1 cellular context compared by ENCODE assay signal in genomic region chr15:39784125-39784524, GRCh38.
TF ChIP-seq lines count a peak whose summit lies in the region.

No MANE protein-coding gene starts in this region.

TF ChIP-seq in H1, 55 proteins besides CTCF, POLR2A, EP300 and RAD21 (continued from another document):
- no peak for TF ChIP-seq CHD7 (IDR thresholded peaks at IDR 0.05; ENCODE audit: insufficient replicate concordance, low read length)
- no peak for TF ChIP-seq CREB1 (IDR thresholded peaks at IDR 0.05)
- no peak for TF ChIP-seq POLR2AphosphoS5 (IDR thresholded peaks at IDR 0.05; ENCODE audit: low read depth, low read length)
- no peak for TF ChIP-seq POU5F1 (IDR thresholded peaks at IDR 0.05; ENCODE audit: low read depth, low read length)
